32 cellular contexts compared by ENCODE assay signal in genomic region chr2:27241761-27242613, GRCh38. TPM values are rescaled to one million over a fixed set of nuclear protein-coding genes. Genes with fewer than 3 reads are reported as not detected.
DNase-seq lines count a peak whose midpoint lies in the region; ATAC-seq, FAIRE-seq and TF ChIP-seq lines count a peak whose summit lies in the region.
"Had no signal": no experiment of that assay in that cellular context is flagged by ENCODE, and none has a peak within 500 bp of the region (broad histone marks: within the 10 kb centered on the region; RNA-seq: fewer than 3 reads in every experiment).

No MANE protein-coding gene starts in this region.

- no peak overlapping the region for H3K4me3 ChIP-seq in right cardiac atrium (ENCODE audit: low read length)
- H3K4me3 ChIP-seq in H7 (ENCODE audit: insufficient read depth, low read depth, low read length), result no peak overlapping the region
- no peak overlapping the region for H3K4me3 ChIP-seq in bronchial epithelial cell (ENCODE audit: low read depth, low read length)
- H3K4me3 ChIP-seq: esophagus squamous epithelium, GM23248, heart right ventricle, lower lobe of right lung, pancreas, spleen, tibial artery had no signal

- H3K27ac Mint-ChIP-seq in stimulated activated effector memory CD8-positive, alpha-beta T cell treated with anti-CD3 and anti-CD28 coated beads, Interleukin-12 subunit alpha, Interleukin-12 subunit beta, amount 100 ng/mL, for 72 hours, result peak overlapping the region; percentile 61
- H3K27ac Mint-ChIP-seq: activated CD4-positive, alpha-beta memory T cell treated with anti-CD3 and anti-CD28 coated beads, Interleukin-2, amount 10 ng/mL, durations not matched to agents 7 days and 5 days had no signal

- 82% methylated on average over 24 of the region's 24 CpGs for WGBS in right cardiac atrium

- H3K4me1 Mint-ChIP-seq in stimulated activated effector memory CD8-positive, alpha-beta T cell treated with anti-CD3 and anti-CD28 coated beads, Interleukin-12 subunit alpha, Interleukin-12 subunit beta, amount 100 ng/mL, for 72 hours, result peaks cover 10% of the 10 kb centered on the region

- peaks cover 73% of the 10 kb centered on the region for H3K36me3 Mint-ChIP-seq in stimulated activated effector memory CD8-positive, alpha-beta T cell treated with anti-CD3 and anti-CD28 coated beads, Interleukin-12 subunit alpha, Interleukin-12 subunit beta, amount 100 ng/mL, for 72 hours

- peak in 2 of 3 donors; percentile 21 to 33 for DNase-seq in right cardiac atrium
- no peak for DNase-seq in left cardiac atrium
- peak; percentile 43 for DNase-seq in H7
- no peak for DNase-seq in bronchial epithelial cell (ENCODE audit: low read depth)
- no peak for DNase-seq in stimulated activated effector memory CD8-positive, alpha-beta T cell treated with anti-CD3 and anti-CD28 coated beads, Interleukin-12 subunit alpha, Interleukin-12 subunit beta, amount 100 ng/mL, for 72 hours (ENCODE audit: low spot score in 2 of 2)
- DNase-seq: activated CD4-positive, alpha-beta memory T cell treated with anti-CD3 and anti-CD28 coated beads, Interleukin-2, amount 10 ng/mL, durations not matched to agents 7 days and 5 days; activated effector memory CD4-positive, alpha-beta T cell treated with Interleukin-2 at 50 U/mL for 16 hours; activated T-cell treated with anti-CD3 and anti-CD28 coated beads for 4 hours; Calu3; dermis blood vessel endothelial cell; DMS79 treated with DMSO at 0.1 percent for 48 hours; esophagus squamous epithelium; foreskin keratinocyte; GM23248; heart right ventricle; lower lobe of right lung; NCI-H1436 treated with DMSO at 0.1 percent for 48 hours; NCI-H2107; NCI-H446; NCI-H748 treated with DMSO at 0.1 percent for 48 hours; spleen; stimulated activated CD4-positive, alpha-beta T cell treated with anti-CD3 and anti-CD28 coated beads, Interleukin-2, amount 100 ng/mL, for 24 hours; tibial artery had no signal

- no peak overlapping the region for H3K27ac ChIP-seq in right cardiac atrium (ENCODE audit: low read length)
- H3K27ac ChIP-seq: C4-2B, esophagus squamous epithelium, foreskin keratinocyte, GM23248, heart right ventricle, lower lobe of right lung, pancreas, spleen, tibial artery had no signal

- H3K27me3 ChIP-seq in right cardiac atrium (ENCODE audit: control insufficient read depth, insufficient read depth) (no peaks in the 10 kb centered on the region), H7 (ENCODE audit: control insufficient read depth, insufficient read depth, low read length) (no peaks in the 10 kb centered on the region), bronchial epithelial cell (ENCODE audit: control insufficient read depth, insufficient read depth, low read length) (no peaks in the 10 kb centered on the region)
- H3K27me3 ChIP-seq: esophagus squamous epithelium, foreskin keratinocyte, heart right ventricle, pancreas, spleen, tibial artery had no signal

- intact Hi-C loops in right cardiac atrium (cut with DNase I), result no loop called here
- intact Hi-C loops in left cardiac atrium (cut with DNase I), result loop anchor here in 1 of 2 donors (10.0 kb wide), 1 partner anchor 53 kb away; no protein-coding TSS in a partner anchor

- H3K9me3 ChIP-seq in right cardiac atrium (ENCODE audit: control insufficient read depth, low read length), result no peaks in the 10 kb centered on the region
- H3K9me3 ChIP-seq: esophagus squamous epithelium, heart right ventricle, lower lobe of right lung, pancreas, spleen, tibial artery had no signal

- H3K36me3 ChIP-seq in H7 (replicated peaks; ENCODE audit: control insufficient read depth, insufficient read depth, low read length) (peaks cover 71% of the 10 kb centered on the region), bronchial epithelial cell (ENCODE audit: control insufficient read depth, insufficient read depth, low read length) (peaks cover 48% of the 10 kb centered on the region)

- ATAC-seq in right cardiac atrium (no peak), left cardiac atrium (no peak), GM18873 (IDR thresholded peaks at IDR 0.05; ENCODE audit: low FRiP score, unreplicated experiment) (no peak), GM18502 (IDR thresholded peaks at IDR 0.05; ENCODE audit: poor library complexity, unreplicated experiment) (no peak)
- ATAC-seq in stimulated activated effector memory CD8-positive, alpha-beta T cell treated with anti-CD3 and anti-CD28 coated beads, Interleukin-12 subunit alpha, Interleukin-12 subunit beta, amount 100 ng/mL, for 72 hours, result no peak
- ATAC-seq: activated CD4-positive, CD25-positive, alpha-beta regulatory T cell treated with anti-CD3 and anti-CD28 coated beads, Interleukin-2, amount 50 U/mL, for 24 hours; foreskin keratinocyte; lower lobe of right lung; pancreas; Right ventricle myocardium inferior; SK-N-SH treated with all-trans-retinoic acid at 6 μM for 48 hours had no signal

- H3K4me3 Mint-ChIP-seq in stimulated activated effector memory CD8-positive, alpha-beta T cell treated with anti-CD3 and anti-CD28 coated beads, Interleukin-12 subunit alpha, Interleukin-12 subunit beta, amount 100 ng/mL, for 72 hours, result no peak overlapping the region
- H3K4me3 Mint-ChIP-seq: activated CD4-positive, alpha-beta memory T cell treated with anti-CD3 and anti-CD28 coated beads, Interleukin-2, amount 10 ng/mL, durations not matched to agents 7 days and 5 days had no signal

- peaks cover 1% of the 10 kb centered on the region for H3K4me1 ChIP-seq in right cardiac atrium (ENCODE audit: control insufficient read depth, insufficient read depth, low read length)
- H3K4me1 ChIP-seq: esophagus squamous epithelium, foreskin keratinocyte, lower lobe of right lung, pancreas, spleen, tibial artery had no signal

- H3K9me3 Mint-ChIP-seq in stimulated activated effector memory CD8-positive, alpha-beta T cell treated with anti-CD3 and anti-CD28 coated beads, Interleukin-12 subunit alpha, Interleukin-12 subunit beta, amount 100 ng/mL, for 72 hours, result no peaks in the 10 kb centered on the region
- H3K9me3 Mint-ChIP-seq: activated CD4-positive, alpha-beta memory T cell treated with anti-CD3 and anti-CD28 coated beads, Interleukin-2, amount 10 ng/mL, durations not matched to agents 7 days and 5 days had no signal

- TF ChIP-seq CTCF in bronchial epithelial cell (IDR thresholded peaks at IDR 0.05; ENCODE audit: insufficient read depth, low read length, severe bottlenecking), result no peak

- peak; percentile 18 for FAIRE-seq in bronchial epithelial cell (lab: Jason Lieb, UNC)
- FAIRE-seq: pancreas had no signal

RNA-seq across cellular contexts. Expression of gene SLC30A3, which starts 20.9 kb away (rescaled TPM):
- 10 to 100 TPM in 1 of 4 donors, 1 to 10 TPM in 3; 9.4 to 17.3 (median 9.6) TPM for total RNA-seq in right cardiac atrium
- 7.3 TPM for polyA plus RNA-seq in right cardiac atrium
- total RNA-seq in left cardiac atrium, result 1 to 10 TPM; 4.8 to 5.7 TPM
- 0.89 and 1.4 TPM in 2 replicates for total RNA-seq in H7 (2014; rRNA removed; shearing (Covaris generic))
- not detected in 2 replicates for total RNA-seq in bronchial epithelial cell
- total RNA-seq: Calu3, GM23248 had no signal
- polyA plus RNA-seq: GM23248, neural cell had no signal

RNA-seq across cellular contexts. Expression of gene CAD, which starts 24.8 kb away (rescaled TPM):
- total RNA-seq in right cardiac atrium (10 to 100 TPM in 2 of 4 donors, 1 to 10 TPM in 2; 9.0 to 12.0 (median 10.0) TPM), left cardiac atrium (10 to 100 TPM; 12.7 to 15.2 TPM), bronchial epithelial cell (21.6 and 24.3 TPM in 2 replicates)
- polyA plus RNA-seq in right cardiac atrium, result 6.0 TPM
- 73.7 and 84.2 TPM in 2 replicates for total RNA-seq in H7 (2014; rRNA removed; shearing (Covaris generic))

RNA-seq across cellular contexts. Expression of gene SLC5A6, which starts 29.9 kb away (rescaled TPM):
- total RNA-seq in right cardiac atrium, result 10 to 100 TPM in 3 of 4 donors, 1 to 10 TPM in 1; 8.1 to 14.1 (median 12.8) TPM
- polyA plus RNA-seq in right cardiac atrium, result 7.8 TPM
- total RNA-seq in left cardiac atrium, result 10 to 100 TPM; 20.0 to 21.4 TPM
- total RNA-seq in H7 (2014; rRNA removed; shearing (Covaris generic)), result 76.2 and 120 TPM in 2 replicates
- 6.3 and 21.1 TPM in 2 replicates for total RNA-seq in bronchial epithelial cell

RNA-seq across cellular contexts. Expression of gene ATRAID, which starts 30.1 kb away (rescaled TPM):
- total RNA-seq in right cardiac atrium (100 to 1,000 TPM; 124 to 177 (median 144) TPM), left cardiac atrium (100 to 1,000 TPM; 106 to 125 TPM), bronchial epithelial cell (184 and 257 TPM in 2 replicates)
- polyA plus RNA-seq in right cardiac atrium, result 256 TPM
- total RNA-seq in H7 (2014; rRNA removed; shearing (Covaris generic)), result 182 and 203 TPM in 2 replicates

RNA-seq across cellular contexts. Expression of gene DNAJC5G, which starts 33.2 kb away (rescaled TPM):
- total RNA-seq in right cardiac atrium, result 1 to 10 TPM; 1.3 to 3.0 (median 1.8) TPM
- polyA plus RNA-seq in right cardiac atrium, result 2.2 TPM
- total RNA-seq in left cardiac atrium, result under 1 TPM; 0.41 to 0.71 TPM
- total RNA-seq in H7 (2014; rRNA removed; shearing (Covaris generic)), result not detected in 2 replicates
- not detected in 2 replicates for total RNA-seq in bronchial epithelial cell
- total RNA-seq: activated CD4-positive, alpha-beta memory T cell treated with anti-CD3 and anti-CD28 coated beads, Interleukin-2, amount 10 ng/mL, durations not matched to agents 7 days and 5 days; Calu3; foreskin keratinocyte; GM23248; kidney epithelial cell; lower lobe of right lung; spleen had no signal
- polyA plus RNA-seq: foreskin keratinocyte, GM23248, neural cell, spleen had no signal

Comparison
In these comparisons a context has a peak if more than half of its experiments do, and no peak if none do; other contexts are left out.
1. DNase-seq: peak in right cardiac atrium (2 of 3) and H7 (single experiment); none in left cardiac atrium (single experiment), bronchial epithelial cell (single experiment) and stimulated activated effector memory CD8-positive, alpha-beta T cell treated with anti-CD3 and anti-CD28 coated beads, Interleukin-12 subunit alpha, Interleukin-12 subunit beta, amount 100 ng/mL, for 72 hours (0 of 2).